ENCODE assay signal across 8 cellular contexts in genomic region chr4:157045507-157046127, GRCh38. TPM values are rescaled to one million over a fixed set of nuclear protein-coding genes. Genes with fewer than 3 reads are reported as not detected.
DNase-seq lines count a peak whose midpoint lies in the region; ATAC-seq and TF ChIP-seq lines count a peak whose summit lies in the region.

No MANE protein-coding gene starts in this region.

- no peaks in the 10 kb centered on the region for H3K36me3 ChIP-seq in breast epithelium
- no peaks in the 10 kb centered on the region for H3K36me3 ChIP-seq in left lung

- intact Hi-C loops in breast epithelium (cut with DNase I; ENCODE audit: low total_unique reads), result no loop called here
- intact Hi-C loops in left lung (cut with DNase I), result no loop called here

- DNase-seq in AG08395 (ENCODE audit: low spot score) (peak; percentile 76), NCI-H2227 treated with DMSO at 0.1 percent for 48 hours (lab: John Stamatoyannopoulos, UW) (peak; percentile 30), breast epithelium (ENCODE audit: low spot score in 2 of 2) (no peak), left lung (no peak)
- DNase-seq in stimulated activated CD8-positive, alpha-beta memory T cell treated with anti-CD3 and anti-CD28 coated beads, Interleukin-4, amount 100 ng/mL, for 48 hours, result no peak
- DNase-seq in activated T-cell treated with anti-CD3 and anti-CD28 coated beads, Interleukin-2, amount 50 U/mL, for 72 hours, result no peak

- H3K27me3 ChIP-seq in breast epithelium, result no peaks in the 10 kb centered on the region
- no peaks in the 10 kb centered on the region for H3K27me3 ChIP-seq in left lung

- no peak for TF ChIP-seq POLR2A in breast epithelium (IDR thresholded peaks at IDR 0.05)

- no peak overlapping the region for H3K4me3 Mint-ChIP-seq in activated T-cell treated with anti-CD3 and anti-CD28 coated beads, Interleukin-2, amount 50 U/mL, for 72 hours

- no peak overlapping the region for H3K27ac ChIP-seq in breast epithelium
- no peak overlapping the region for H3K27ac ChIP-seq in left lung

- peak; percentile 80 for ATAC-seq in GM18517 (IDR thresholded peaks at IDR 0.05; ENCODE audit: unreplicated experiment)
- ATAC-seq in HG03060 (IDR thresholded peaks at IDR 0.05; ENCODE audit: low read depth, unreplicated experiment), result peak; percentile 52
- ATAC-seq in left lung, result peak; percentile 98
- ATAC-seq in activated T-cell treated with anti-CD3 and anti-CD28 coated beads, Interleukin-2, amount 50 U/mL, for 72 hours (replicated peaks in 1 of 2), result no peak

- H3K27ac Mint-ChIP-seq in activated T-cell treated with anti-CD3 and anti-CD28 coated beads, Interleukin-2, amount 50 U/mL, for 72 hours, result no peak overlapping the region

- TF ChIP-seq CTCF in breast epithelium (IDR thresholded peaks at IDR 0.05) (peak; percentile 47 to 78 (median 77)), left lung (IDR thresholded peaks at IDR 0.05) (peak; percentile 61 to 70)

- no peak overlapping the region for H3K4me3 ChIP-seq in breast epithelium
- H3K4me3 ChIP-seq in left lung, result no peak overlapping the region

- H3K4me1 Mint-ChIP-seq in activated T-cell treated with anti-CD3 and anti-CD28 coated beads, Interleukin-2, amount 50 U/mL, for 72 hours (ENCODE audit: low read depth), result no peaks in the 10 kb centered on the region

- H3K27me3 Mint-ChIP-seq in activated T-cell treated with anti-CD3 and anti-CD28 coated beads, Interleukin-2, amount 50 U/mL, for 72 hours (ENCODE audit: low read depth), result no peaks in the 10 kb centered on the region

- H3K9me3 ChIP-seq in breast epithelium (no peaks in the 10 kb centered on the region), left lung (no peaks in the 10 kb centered on the region)

- H3K4me1 ChIP-seq in breast epithelium, result no peaks in the 10 kb centered on the region
- H3K4me1 ChIP-seq in left lung, result no peaks in the 10 kb centered on the region

- no peaks in the 10 kb centered on the region for H3K36me3 Mint-ChIP-seq in activated T-cell treated with anti-CD3 and anti-CD28 coated beads, Interleukin-2, amount 50 U/mL, for 72 hours (ENCODE audit: insufficient read depth in 2 of 2)

- peaks cover 0 to 2% of the 10 kb centered on the region in 2 donors for H3K9me3 Mint-ChIP-seq in activated T-cell treated with anti-CD3 and anti-CD28 coated beads, Interleukin-2, amount 50 U/mL, for 72 hours

RNA-seq across cellular contexts. Expression of gene GLRB, which starts 30.3 kb away (rescaled TPM):
- 10 to 100 TPM; 10.7 to 19.0 (median 11.8) TPM for total RNA-seq in breast epithelium
- 1 to 10 TPM; 4.0 to 7.2 TPM for total RNA-seq in left lung
- not detected for total RNA-seq in activated T-cell treated with anti-CD3 and anti-CD28 coated beads, Interleukin-2, amount 50 U/mL, for 72 hours

Comparison
In these comparisons a context has a peak if more than half of its experiments do, and no peak if none do; other contexts are left out.
1. DNase-seq: peak in AG08395 (single experiment) and NCI-H2227 treated with DMSO at 0.1 percent for 48 hours (single experiment); none in breast epithelium (0 of 2), left lung (0 of 2), stimulated activated CD8-positive, alpha-beta memory T cell treated with anti-CD3 and anti-CD28 coated beads, Interleukin-4, amount 100 ng/mL, for 48 hours (single experiment) and activated T-cell treated with anti-CD3 and anti-CD28 coated beads, Interleukin-2, amount 50 U/mL, for 72 hours (0 of 2).
2. ATAC-seq: peak in GM18517 (single experiment), HG03060 (single experiment) and left lung (single experiment); none in activated T-cell treated with anti-CD3 and anti-CD28 coated beads, Interleukin-2, amount 50 U/mL, for 72 hours (0 of 2).
3. RNA of gene GLRB, which starts 30.3 kb away (total RNA-seq): 10.7 to 19.0 TPM in breast epithelium and 4.0 to 7.2 TPM in left lung; not detected in activated T-cell treated with anti-CD3 and anti-CD28 coated beads, Interleukin-2, amount 50 U/mL, for 72 hours; every median in the first group is over 4 times any median in the second.